In the genomic region with DNA sequence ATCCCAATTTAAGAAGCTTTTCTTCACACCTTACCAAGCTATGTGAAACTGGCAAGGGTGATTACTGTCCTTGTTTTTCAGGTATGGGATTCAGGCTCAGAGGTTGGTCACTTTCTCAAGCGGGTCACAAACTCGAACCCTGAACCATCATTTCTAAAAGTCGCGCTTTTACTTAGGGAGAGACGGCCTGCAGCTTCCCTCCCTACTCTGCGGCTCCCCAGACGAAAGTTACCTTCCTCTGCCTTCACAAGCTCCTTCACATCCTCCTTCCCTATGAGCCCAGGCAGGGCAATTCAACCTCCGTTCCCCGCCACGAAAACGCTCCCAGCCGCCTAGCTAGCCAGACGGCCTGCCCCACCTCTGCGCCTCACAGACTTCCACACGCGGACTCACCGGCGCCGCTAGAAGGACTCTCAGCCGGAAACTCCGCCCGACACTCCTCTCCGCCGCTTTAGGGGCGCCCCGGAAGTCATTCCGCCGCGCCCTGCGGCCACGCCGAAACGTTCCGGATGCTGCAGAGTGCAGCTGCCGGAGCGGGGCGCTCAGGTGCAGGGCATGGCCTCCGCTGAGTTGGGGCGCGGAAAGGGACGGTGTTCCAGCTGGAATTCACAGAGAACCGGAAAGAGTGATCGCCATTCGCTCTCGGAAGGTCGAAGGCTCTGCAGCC, we compare ENCODE assay signal across 8 cellular contexts. TPM values are rescaled to one million over a fixed set of nuclear protein-coding genes. Genes with fewer than 3 reads are reported as not detected.
A peak's percentile ranks its signal among the peaks of the same experiment; 100 is the strongest.
DNase-seq lines count a peak whose midpoint lies in the region; ATAC-seq and TF ChIP-seq lines count a peak whose summit lies in the region.
"Not testable (repeated sequence)": the region's sequence is repeated elsewhere in the genome, so short reads cannot be mapped to it uniquely, and the experiment has no call there.

A gene (minus strand): TSS at position 415 of the 667 bp plus-strand sequence. CDS start 4,913 bp downstream, outside the sequence.

- TF ChIP-seq POLR2A in tibial nerve (IDR thresholded peaks at IDR 0.05): not testable (repeated sequence)

- H3K9me3 ChIP-seq in tibial nerve: not testable (repeated sequence)

- peak; percentile 77 for ATAC-seq in GM18508 (IDR thresholded peaks at IDR 0.05; ENCODE audit: insufficient read depth, unreplicated experiment)
- ATAC-seq in GM21515 (IDR thresholded peaks at IDR 0.05; ENCODE audit: unreplicated experiment): peak; percentile 98
- peak; percentile 97 for ATAC-seq in HG02973 (IDR thresholded peaks at IDR 0.05; ENCODE audit: unreplicated experiment)
- peak; percentile 95 for ATAC-seq in foreskin keratinocyte
- ATAC-seq in natural killer cell: peak; percentile 98 to 100 (median 98)

- not testable (repeated sequence) for H3K4me3 Mint-ChIP-seq in activated T-helper 1 cell treated with anti-CD3 and anti-CD28 coated beads, Interleukin-12 subunit alpha, Interleukin-12 subunit beta, Interleukin-2, Interleukin-4 antibody, amounts not matched to agents 30 ng/mL and 10 ng/mL and 1 ng/mL, durations not matched to agents 14 hours and 24 hours and 36 hours; natural killer cell

- not testable (repeated sequence) for H3K36me3 Mint-ChIP-seq in activated T-helper 1 cell treated with anti-CD3 and anti-CD28 coated beads, Interleukin-12 subunit alpha, Interleukin-12 subunit beta, Interleukin-2, Interleukin-4 antibody, amounts not matched to agents 30 ng/mL and 10 ng/mL and 1 ng/mL, durations not matched to agents 14 hours and 24 hours and 36 hours (ENCODE audit: low read depth); natural killer cell

- H3K4me3 ChIP-seq in tibial nerve: not testable (repeated sequence)

- not testable (repeated sequence) for H3K36me3 ChIP-seq in tibial nerve

- DNase-seq in LHCN-M2 (ENCODE audit: low read depth); activated T-helper 1 cell treated with anti-CD3 and anti-CD28 coated beads, Interleukin-12 subunit alpha, Interleukin-12 subunit beta, Interleukin-2, Interleukin-4 antibody, amounts not matched to agents 30 ng/mL and 10 ng/mL and 1 ng/mL, durations not matched to agents 14 hours and 24 hours and 36 hours (ENCODE audit: low spot score); foreskin keratinocyte; natural killer cell; tibial nerve (ENCODE audit: low spot score in 2 of 2): not testable (repeated sequence)

- no CpG with 5 or more reads among the region's 46 CpGs for WGBS in tibial nerve, 2 donors

- H3K27ac Mint-ChIP-seq in activated T-helper 1 cell treated with anti-CD3 and anti-CD28 coated beads, Interleukin-12 subunit alpha, Interleukin-12 subunit beta, Interleukin-2, Interleukin-4 antibody, amounts not matched to agents 30 ng/mL and 10 ng/mL and 1 ng/mL, durations not matched to agents 14 hours and 24 hours and 36 hours; natural killer cell: not testable (repeated sequence)

- not testable (repeated sequence) for H3K27me3 ChIP-seq in foreskin keratinocyte, tibial nerve

- H3K9me3 Mint-ChIP-seq in activated T-helper 1 cell treated with anti-CD3 and anti-CD28 coated beads, Interleukin-12 subunit alpha, Interleukin-12 subunit beta, Interleukin-2, Interleukin-4 antibody, amounts not matched to agents 30 ng/mL and 10 ng/mL and 1 ng/mL, durations not matched to agents 14 hours and 24 hours and 36 hours; natural killer cell: not testable (repeated sequence)

- not testable (repeated sequence) for TF ChIP-seq CTCF in foreskin keratinocyte (conservative IDR thresholded peaks at IDR 0.05); natural killer cell (IDR thresholded peaks at IDR 0.05); tibial nerve (IDR thresholded peaks at IDR 0.05)

- H3K27ac ChIP-seq in foreskin keratinocyte, tibial nerve: not testable (repeated sequence)

- not testable (repeated sequence) for TF ChIP-seq EP300 in tibial nerve (IDR thresholded peaks at IDR 0.05)

- not testable (repeated sequence) for H3K27me3 Mint-ChIP-seq in activated T-helper 1 cell treated with anti-CD3 and anti-CD28 coated beads, Interleukin-12 subunit alpha, Interleukin-12 subunit beta, Interleukin-2, Interleukin-4 antibody, amounts not matched to agents 30 ng/mL and 10 ng/mL and 1 ng/mL, durations not matched to agents 14 hours and 24 hours and 36 hours (ENCODE audit: insufficient read depth); natural killer cell (ENCODE audit: low read depth in 2 of 2)

- H3K4me1 Mint-ChIP-seq in activated T-helper 1 cell treated with anti-CD3 and anti-CD28 coated beads, Interleukin-12 subunit alpha, Interleukin-12 subunit beta, Interleukin-2, Interleukin-4 antibody, amounts not matched to agents 30 ng/mL and 10 ng/mL and 1 ng/mL, durations not matched to agents 14 hours and 24 hours and 36 hours (ENCODE audit: low read depth); natural killer cell: not testable (repeated sequence)

- not testable (repeated sequence) for H3K4me1 ChIP-seq in foreskin keratinocyte, tibial nerve

- intact Hi-C loops in activated T-helper 1 cell treated with anti-CD3 and anti-CD28 coated beads, Interleukin-12 subunit alpha, Interleukin-12 subunit beta, Interleukin-2, Interleukin-4 antibody, amounts not matched to agents 30 ng/mL and 10 ng/mL and 1 ng/mL, durations not matched to agents 14 hours and 24 hours and 36 hours (cut with micrococcal nuclease); natural killer cell (cut with micrococcal nuclease): not testable (repeated sequence)

RNA-seq across cellular contexts. Expression of the gene that starts here (rescaled TPM):
- total RNA-seq in LHCN-M2 (2014; rRNA removed) (28.2 and 29.8 TPM in 2 replicates), foreskin keratinocyte (16.7 and 22.6 TPM in 2 replicates), natural killer cell (10 to 100 TPM; 11.4 to 19.8 (median 15.8) TPM), tibial nerve (10 to 100 TPM in 3 of 4 donors, 1 to 10 TPM in 1; 9.4 to 34.1 (median 20.9) TPM)
- polyA plus RNA-seq in LHCN-M2 (2012): 7.2 TPM
- 36.3 and 40.9 TPM in 2 replicates for total RNA-seq in activated T-helper 1 cell treated with anti-CD3 and anti-CD28 coated beads, Interleukin-12 subunit alpha, Interleukin-12 subunit beta, Interleukin-2, Interleukin-4 antibody, amounts not matched to agents 30 ng/mL and 10 ng/mL and 1 ng/mL, durations not matched to agents 14 hours and 24 hours and 36 hours
- 9.4 and 13.6 TPM in 2 replicates for polyA plus RNA-seq in foreskin keratinocyte
